Comparison of ENCODE assay signal across 9 cellular contexts in genomic region chr3:155753038-155753647, GRCh38. TPM values are rescaled to one million over a fixed set of nuclear protein-coding genes. Genes with fewer than 3 reads are reported as not detected.
DNase-seq lines count a peak whose midpoint lies in the region; ATAC-seq and TF ChIP-seq lines count a peak whose summit lies in the region.
"Had no signal": no experiment of that assay in that cellular context is flagged by ENCODE, and none has a peak within 500 bp of the region (broad histone marks: within the 10 kb centered on the region; RNA-seq: fewer than 3 reads in every experiment).

No MANE protein-coding gene starts in this region.

- H3K4me1 ChIP-seq in hepatocyte (ENCODE audit: insufficient read depth) (peaks cover 6% of the 10 kb centered on the region), gastroesophageal sphincter (no peaks in the 10 kb centered on the region), spleen (no peaks in the 10 kb centered on the region)
- H3K4me1 ChIP-seq: BLaER1 treated with 17β-estradiol and CSF1 and Interleukin-3, amounts not matched to agents 10 nM and 100 nM had no signal

- H3K9me2 ChIP-seq in hepatocyte (replicated peaks; ENCODE audit: insufficient read depth): no peaks in the 10 kb centered on the region

- peak; percentile 48 for DNase-seq in NCI-H1436 (lab: John Stamatoyannopoulos, UW)
- DNase-seq in NCI-H1436 treated with DMSO at 0.1 percent for 48 hours (lab: John Stamatoyannopoulos, UW): no peak
- peak; percentile 45 for DNase-seq in HT-29 (ENCODE audit: low spot score)
- DNase-seq in RPMI7951 (ENCODE audit: low read depth): peak; percentile 25
- peak; percentile 50 for DNase-seq in hepatocyte (ENCODE audit: low spot score)
- DNase-seq in spleen: no peak

- WGBS in hepatocyte (ENCODE audit: low lambda C conversion rate, missing lambda C conversion rate): 76% methylated on average over 11 of the region's 11 CpGs
- 55 to 79% methylated on average over 4 to 11 of the region's 11 CpGs for WGBS in gastroesophageal sphincter (ENCODE audit: low coverage in 1 of 2), 2 donors
- WGBS in spleen, 5 donors: 68 to 82% (median 74%) methylated on average over 11 of the region's 11 CpGs

- H3K36me3 ChIP-seq in hepatocyte (replicated peaks; ENCODE audit: insufficient read depth, low read depth) (no peaks in the 10 kb centered on the region), gastroesophageal sphincter (peaks cover 0 to 8% of the 10 kb centered on the region in 2 donors), spleen (peaks cover 0 to 5% (median 0%) of the 10 kb centered on the region in 6 donors)
- H3K36me3 ChIP-seq: BLaER1 treated with 17β-estradiol and CSF1 and Interleukin-3, amounts not matched to agents 10 nM and 100 nM had no signal

- no peak for ATAC-seq in GM18867 (IDR thresholded peaks at IDR 0.05; ENCODE audit: unreplicated experiment)
- ATAC-seq in gastroesophageal sphincter: no peak

- H3K27ac ChIP-seq in hepatocyte (no peak overlapping the region), gastroesophageal sphincter (no peak overlapping the region), spleen (no peak overlapping the region)
- H3K27ac ChIP-seq: BLaER1 treated with 17β-estradiol and CSF1 and Interleukin-3, amounts not matched to agents 10 nM and 100 nM had no signal

- TF ChIP-seq CTCF in hepatocyte (IDR thresholded peaks at IDR 0.05; ENCODE audit: poor library complexity): peak; percentile 48
- peak in 1 of 4 experiments; percentile 38 for TF ChIP-seq CTCF in gastroesophageal sphincter (IDR thresholded peaks at IDR 0.05)
- peak in 2 of 11 experiments; percentile 9 to 12 for TF ChIP-seq CTCF in spleen (IDR thresholded peaks at IDR 0.05 in 8 of 11, conservative IDR thresholded peaks at IDR 0.05 in 3 of 11)

- no peak for TF ChIP-seq EP300 in gastroesophageal sphincter (IDR thresholded peaks at IDR 0.05)

- no peaks in the 10 kb centered on the region for H3K79me2 ChIP-seq in hepatocyte

- H4K20me1 ChIP-seq in hepatocyte (ENCODE audit: insufficient read depth, poor library complexity, severe bottlenecking): no peaks in the 10 kb centered on the region
- H4K20me1 ChIP-seq: BLaER1 treated with 17β-estradiol and CSF1 and Interleukin-3, amounts not matched to agents 10 nM and 100 nM had no signal

- no peak overlapping the region for H3K4me2 ChIP-seq in hepatocyte
- H3K4me2 ChIP-seq: BLaER1 treated with 17β-estradiol and CSF1 and Interleukin-3, amounts not matched to agents 10 nM and 100 nM had no signal

- H3K4me3 ChIP-seq in hepatocyte (no peak overlapping the region), gastroesophageal sphincter (no peak overlapping the region), spleen (no peak overlapping the region)
- H3K4me3 ChIP-seq: BLaER1 treated with 17β-estradiol and CSF1 and Interleukin-3, amounts not matched to agents 10 nM and 100 nM had no signal

- H3K27me3 ChIP-seq in hepatocyte: no peaks in the 10 kb centered on the region
- no peaks in the 10 kb centered on the region for H3K27me3 ChIP-seq in gastroesophageal sphincter
- no peaks in the 10 kb centered on the region for H3K27me3 ChIP-seq in spleen (replicated peaks in 1 of 7)

- H3K9me3 ChIP-seq in hepatocyte (ENCODE audit: low read depth) (no peaks in the 10 kb centered on the region), gastroesophageal sphincter (no peaks in the 10 kb centered on the region), spleen (no peaks in the 10 kb centered on the region)
- H3K9me3 ChIP-seq: BLaER1 treated with 17β-estradiol and CSF1 and Interleukin-3, amounts not matched to agents 10 nM and 100 nM had no signal

- no peak overlapping the region for H2AFZ ChIP-seq in hepatocyte

- TF ChIP-seq POLR2A in gastroesophageal sphincter (IDR thresholded peaks at IDR 0.05): no peak
- TF ChIP-seq POLR2A in spleen (IDR thresholded peaks at IDR 0.05): no peak

- intact Hi-C loops in spleen (cut with DNase I; ENCODE audit: low total_unique reads): no loop called here

RNA-seq across cellular contexts. Expression of gene PLCH1, which starts 8.3 kb away (rescaled TPM):
- 1.9 TPM in 2 replicates for total RNA-seq in HT-29 (2014; rRNA removed; shearing (Covaris generic))
- 0.20 and 0.60 TPM in 2 replicates for total RNA-seq in RPMI7951 (2014; rRNA removed; shearing (Covaris generic))
- total RNA-seq in hepatocyte (4.2 and 5.8 TPM in 2 replicates), gastroesophageal sphincter (under 1 TPM; 0.16 to 0.40 (median 0.35) TPM), spleen (under 1 TPM in 6 of 7 donors, not detected in 1; 0.06 to 0.37 (median 0.23) TPM)
- polyA plus RNA-seq in hepatocyte (1.4 and 2.6 TPM in 2 replicates), spleen (under 1 TPM; 0.02 to 0.04 (median 0.03) TPM)

RNA-seq across cellular contexts. Expression of gene C3orf33, which starts 52.9 kb away (rescaled TPM):
- total RNA-seq in HT-29 (2014; rRNA removed; shearing (Covaris generic)): 0.68 and 1.1 TPM in 2 replicates
- 0.68 and 1.3 TPM in 2 replicates for total RNA-seq in RPMI7951 (2014; rRNA removed; shearing (Covaris generic))
- 9.4 and 9.6 TPM in 2 replicates for total RNA-seq in hepatocyte
- polyA plus RNA-seq in hepatocyte: 4.9 and 6.4 TPM in 2 replicates
- total RNA-seq in gastroesophageal sphincter: 1 to 10 TPM; 2.3 to 4.2 (median 3.1) TPM
- 1 to 10 TPM; 1.6 to 6.0 (median 2.2) TPM for total RNA-seq in spleen
- 1 to 10 TPM; 1.5 to 2.9 (median 1.8) TPM for polyA plus RNA-seq in spleen

Comparison
In these comparisons a context has a peak if more than half of its experiments do, and no peak if none do; other contexts are left out.
1. DNase-seq: peak in NCI-H1436 (single experiment), HT-29 (single experiment), RPMI7951 (single experiment) and hepatocyte (single experiment); none in NCI-H1436 treated with DMSO at 0.1 percent for 48 hours (single experiment) and spleen (single experiment).